In the genomic region with DNA sequence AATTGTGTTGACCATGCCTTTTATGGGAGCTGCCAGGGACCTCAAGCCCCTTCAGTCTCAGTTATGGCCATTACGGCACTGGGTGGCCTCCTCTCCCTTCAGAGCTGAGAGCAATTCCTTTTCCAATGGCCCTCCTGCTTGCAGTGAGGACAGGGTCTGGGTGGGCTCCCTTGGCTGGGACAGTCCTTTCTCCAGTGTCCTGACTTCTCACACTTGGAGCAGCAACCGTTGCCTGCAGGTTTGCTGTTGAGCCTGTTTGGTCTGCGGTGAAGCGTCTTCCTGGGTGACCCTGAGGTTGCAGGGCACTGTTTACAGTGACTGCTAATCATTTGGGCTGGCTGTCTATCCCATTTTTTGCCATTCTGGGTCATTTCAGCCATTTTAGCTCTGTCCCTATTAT, we compare ENCODE assay signal across 2 cellular contexts.
TF ChIP-seq lines count a peak whose summit lies in the region.

No MANE protein-coding gene starts in this region.

TF ChIP-seq in IMR-90, 13 proteins besides CTCF, POLR2A, EP300 and RAD21:
- no peak for TF ChIP-seq MXI1 (IDR thresholded peaks at IDR 0.05; ENCODE audit: borderline replicate concordance, low read depth, low read length)
- no peak for TF ChIP-seq RFX5 (IDR thresholded peaks at IDR 0.05; ENCODE audit: low read depth, low read length)
- TF ChIP-seq FOS (IDR thresholded peaks at IDR 0.05; ENCODE audit: low read depth, low read length) = no peak
- TF ChIP-seq RCOR1 (IDR thresholded peaks at IDR 0.05; ENCODE audit: insufficient replicate concordance, low read length) = no peak
- TF ChIP-seq, protein P1, sequence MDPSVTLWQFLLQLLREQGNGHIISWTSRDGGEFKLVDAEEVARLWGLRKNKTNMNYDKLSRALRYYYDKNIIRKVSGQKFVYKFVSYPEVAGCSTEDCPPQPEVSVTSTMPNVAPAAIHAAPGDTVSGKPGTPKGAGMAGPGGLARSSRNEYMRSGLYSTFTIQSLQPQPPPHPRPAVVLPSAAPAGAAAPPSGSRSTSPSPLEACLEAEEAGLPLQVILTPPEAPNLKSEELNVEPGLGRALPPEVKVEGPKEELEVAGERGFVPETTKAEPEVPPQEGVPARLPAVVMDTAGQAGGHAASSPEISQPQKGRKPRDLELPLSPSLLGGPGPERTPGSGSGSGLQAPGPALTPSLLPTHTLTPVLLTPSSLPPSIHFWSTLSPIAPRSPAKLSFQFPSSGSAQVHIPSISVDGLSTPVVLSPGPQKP (IDR thresholded peaks at IDR 0.05; ENCODE audit: borderline replicate concordance, low read depth, low read length) = no peak
- TF ChIP-seq, protein P2, sequence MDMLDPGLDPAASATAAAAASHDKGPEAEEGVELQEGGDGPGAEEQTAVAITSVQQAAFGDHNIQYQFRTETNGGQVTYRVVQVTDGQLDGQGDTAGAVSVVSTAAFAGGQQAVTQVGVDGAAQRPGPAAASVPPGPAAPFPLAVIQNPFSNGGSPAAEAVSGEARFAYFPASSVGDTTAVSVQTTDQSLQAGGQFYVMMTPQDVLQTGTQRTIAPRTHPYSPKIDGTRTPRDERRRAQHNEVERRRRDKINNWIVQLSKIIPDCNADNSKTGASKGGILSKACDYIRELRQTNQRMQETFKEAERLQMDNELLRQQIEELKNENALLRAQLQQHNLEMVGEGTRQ (IDR thresholded peaks at IDR 0.05; ENCODE audit: low read depth, low read length) = no peak
- no peak for TF ChIP-seq BHLHE40 (IDR thresholded peaks at IDR 0.05; ENCODE audit: low read depth, low read length)
- TF ChIP-seq NFE2L2 (IDR thresholded peaks at IDR 0.05; ENCODE audit: low read depth, low read length) = no peak
- TF ChIP-seq CEBPB (IDR thresholded peaks at IDR 0.05; ENCODE audit: low read depth, low read length) = no peak
- no peak for TF ChIP-seq MAFK (IDR thresholded peaks at IDR 0.05; ENCODE audit: low read depth, low read length)
- TF ChIP-seq MAZ (IDR thresholded peaks at IDR 0.05; ENCODE audit: borderline replicate concordance, low read depth, low read length) = no peak
- no peak for TF ChIP-seq CHD1 (IDR thresholded peaks at IDR 0.05; ENCODE audit: low read depth, low read length)
- no peak for TF ChIP-seq SMC3 (IDR thresholded peaks at IDR 0.05; ENCODE audit: low read depth, low read length)

TF ChIP-seq in H1, 55 proteins besides CTCF, POLR2A, EP300 and RAD21:
- no peak for TF ChIP-seq HDAC6 (IDR thresholded peaks at IDR 0.05; ENCODE audit: low read depth, low read length)
- TF ChIP-seq ZNF274 (IDR thresholded peaks at IDR 0.05; ENCODE audit: borderline replicate concordance, extremely low read depth, low read length) = no peak
- TF ChIP-seq CTBP2 (IDR thresholded peaks at IDR 0.05; ENCODE audit: borderline replicate concordance, insufficient read depth, insufficient read length, low read length) = no peak
- TF ChIP-seq GABPA (IDR thresholded peaks at IDR 0.05; ENCODE audit: borderline replicate concordance, insufficient read depth, low read length) = no peak
- no peak for TF ChIP-seq EGR1 (IDR thresholded peaks at IDR 0.05; ENCODE audit: borderline replicate concordance, low read depth, low read length)
- no peak for TF ChIP-seq NRF1 (IDR thresholded peaks at IDR 0.05; ENCODE audit: low read depth, low read length)
- TF ChIP-seq KDM5A (IDR thresholded peaks at IDR 0.05; ENCODE audit: low read length) = no peak
- no peak for TF ChIP-seq FOSL1 (IDR thresholded peaks at IDR 0.05; ENCODE audit: insufficient read depth, low read depth, low read length)
